ENCODE assay signal across 15 cellular contexts in genomic region chr22:44312766-44313165, GRCh38. TPM values are rescaled to one million over a fixed set of nuclear protein-coding genes. Genes with fewer than 3 reads are reported as not detected.
A peak's percentile ranks its signal among the peaks of the same experiment; 100 is the strongest.
DNase-seq lines count a peak whose midpoint lies in the region; FAIRE-seq and TF ChIP-seq lines count a peak whose summit lies in the region.
"Had no signal": no experiment of that assay in that cellular context is flagged by ENCODE, and none has a peak within 500 bp of the region (broad histone marks: within the 10 kb centered on the region; RNA-seq: fewer than 3 reads in every experiment).

Gene SHISAL1 (minus strand): TSS chr22:44312951. CDS start chr22:44300945, 12,006 bp downstream.

- CTCF ChIA-PET in mammary epithelial cell (lab: Charles Lee; ENCODE audit: low non-redundant PET) = no interaction called here

- no peak for FAIRE-seq in keratinocyte (lab: Jason Lieb, UNC)
- FAIRE-seq: small intestine, TTC549 had no signal

- no peak for TF ChIP-seq CTCF in mammary epithelial cell (conservative IDR thresholded peaks at IDR 0.05 in 1 of 2, IDR thresholded peaks at IDR 0.05 in 1 of 2; ENCODE audit: extremely low read depth in 1 of 2, insufficient read depth in 1 of 2, low read depth in 1 of 2, low read length in 2 of 2)
- TF ChIP-seq CTCF in keratinocyte (optimal IDR thresholded peaks at IDR 0.05 in 1 of 3, IDR thresholded peaks at IDR 0.05 in 1 of 3, conservative IDR thresholded peaks at IDR 0.05 in 1 of 3; ENCODE audit: extremely low read depth in 1 of 3, insufficient read depth in 2 of 3, low read length in 3 of 3) = no peak
- no peak for TF ChIP-seq CTCF in transverse colon (IDR thresholded peaks at IDR 0.05)

- H4K20me1 ChIP-seq in mammary epithelial cell (ENCODE audit: insufficient read depth, low read length) (no peaks in the 10 kb centered on the region), keratinocyte (ENCODE audit: control insufficient read depth, extremely low read depth, insufficient read depth, low read length) (no peaks in the 10 kb centered on the region)
- H4K20me1 ChIP-seq: BLaER1 had no signal

- no peaks in the 10 kb centered on the region for H3K9me3 ChIP-seq in MG63
- no peaks in the 10 kb centered on the region for H3K9me3 ChIP-seq in mammary epithelial cell (replicated peaks; ENCODE audit: insufficient read depth, low read length)
- no peaks in the 10 kb centered on the region for H3K9me3 ChIP-seq in keratinocyte (ENCODE audit: control insufficient read depth, low read depth, low read length)
- no peaks in the 10 kb centered on the region for H3K9me3 ChIP-seq in transverse colon
- H3K9me3 ChIP-seq: BLaER1 had no signal

- H3K9me1 ChIP-seq in keratinocyte (ENCODE audit: control insufficient read depth, extremely low read depth, insufficient read depth, low read length) = no peaks in the 10 kb centered on the region

- BruUV-seq in mammary epithelial cell (replicated peaks; lab: Mats Ljungman, UMichigan) = no TSS peak

- dilution Hi-C loops in mammary epithelial cell (cut with HindIII; ENCODE audit: low sequenced_read_pairs) = no loop called here
- dilution Hi-C loops in keratinocyte (cut with MboI; ENCODE audit: extremely low pct_ligation_motif_present, low sequenced_read_pairs) = no loop called here

- H3K79me2 ChIP-seq in mammary epithelial cell (ENCODE audit: insufficient read depth, low read length) (no peaks in the 10 kb centered on the region), keratinocyte (ENCODE audit: control insufficient read depth, insufficient read depth, low read length) (no peaks in the 10 kb centered on the region)

- H3K27ac ChIP-seq in mammary epithelial cell (ENCODE audit: insufficient read depth, low read depth, low read length) = no peak within 1 kb of the TSS
- peak within 1 kb of the TSS; percentile 43 for H3K27ac ChIP-seq in keratinocyte (ENCODE audit: control insufficient read depth, insufficient read depth, low read length)
- H3K27ac ChIP-seq in transverse colon = peak within 1 kb of the TSS; percentile 25 to 88 (median 80)
- H3K27ac ChIP-seq: BLaER1 had no signal

- H3K36me3 ChIP-seq in MG63 (peaks cover 9% of the 10 kb centered on the region), mammary epithelial cell (ENCODE audit: insufficient read depth, low read length) (no peaks in the 10 kb centered on the region), keratinocyte (ENCODE audit: control insufficient read depth in 2 of 2, extremely low read depth in 1 of 2, insufficient read depth in 2 of 2, low read length in 2 of 2) (no peaks in the 10 kb centered on the region), transverse colon (no peaks in the 10 kb centered on the region)
- H3K36me3 ChIP-seq: BLaER1 had no signal

- H3K9ac ChIP-seq in mammary epithelial cell (ENCODE audit: insufficient read depth, low read length) (no peak within 1 kb of the TSS), keratinocyte (ENCODE audit: control insufficient read depth, extremely low read depth, insufficient read depth, low read length) (peak within 1 kb of the TSS; percentile 55)
- H3K9ac ChIP-seq: BLaER1 had no signal

- H3K4me2 ChIP-seq in mammary epithelial cell (ENCODE audit: insufficient read depth, low read depth, low read length) (no peak within 1 kb of the TSS), keratinocyte (ENCODE audit: control insufficient read depth, extremely low read depth, insufficient read depth, low read depth, low read length) (peak within 1 kb of the TSS; percentile 13)
- H3K4me2 ChIP-seq: BLaER1 had no signal

- no peak for TF ChIP-seq POLR2A in transverse colon (IDR thresholded peaks at IDR 0.05)

- H2AFZ ChIP-seq in mammary epithelial cell (ENCODE audit: low read depth, low read length) = no peak within 1 kb of the TSS
- H2AFZ ChIP-seq in keratinocyte (ENCODE audit: control insufficient read depth, low read length) = no peak within 1 kb of the TSS

- WGBS in mammary epithelial cell (ENCODE audit: low coverage, missing lambda C conversion rate) = 84% methylated on average over 12 of the region's 12 CpGs
- 84% methylated on average over 12 of the region's 12 CpGs; no CpG with 5 or more reads in 1 of the 2 donors for WGBS in transverse colon (ENCODE audit: low coverage in 1 of 2), 2 donors

- in situ Hi-C loops in mammary epithelial cell (cut with MboI; ENCODE audit: low sequenced_read_pairs in 2 of 2) (no loop called here), transverse colon (cut with MboI; ENCODE audit: low pct_ligation_motif_present in 1 of 4, low pct_unique_long_range_greater_than_20kb in 1 of 4, low sequenced_read_pairs in 3 of 4) (no loop called here)

- TF ChIP-seq EP300 in transverse colon (IDR thresholded peaks at IDR 0.05; ENCODE audit: low read depth) = no peak

- H3K27me3 ChIP-seq in MG63 = no peaks in the 10 kb centered on the region
- no peaks in the 10 kb centered on the region for H3K27me3 ChIP-seq in mammary epithelial cell (ENCODE audit: insufficient read depth, low read length)
- H3K27me3 ChIP-seq in keratinocyte (ENCODE audit: control insufficient read depth, extremely low read depth, insufficient read depth, low read length) = peaks cover 5% of the 10 kb centered on the region
- no peaks in the 10 kb centered on the region for H3K27me3 ChIP-seq in transverse colon
- H3K27me3 ChIP-seq: BLaER1 had no signal

- no peak within 1 kb of the TSS for H3K4me3 ChIP-seq in MG63
- H3K4me3 ChIP-seq in mammary epithelial cell (replicated peaks in 1 of 3; ENCODE audit: insufficient read depth in 1 of 3, low read depth in 2 of 3, low read length in 3 of 3) = no peak within 1 kb of the TSS
- no peak within 1 kb of the TSS for H3K4me3 ChIP-seq in keratinocyte (ENCODE audit: control insufficient read depth in 2 of 3, extremely low read depth in 1 of 3, insufficient read depth in 2 of 3, low read depth in 1 of 3, low read length in 3 of 3)
- peak within 1 kb of the TSS in 1 of 4 donors; percentile 19 for H3K4me3 ChIP-seq in transverse colon
- H3K4me3 ChIP-seq: BLaER1 had no signal

- peaks cover 24% of the 10 kb centered on the region for H3K4me1 ChIP-seq in mammary epithelial cell (ENCODE audit: insufficient read depth, low read length)
- H3K4me1 ChIP-seq in keratinocyte (ENCODE audit: control insufficient read depth, extremely low read depth, insufficient read depth, low read length) = peaks cover 50% of the 10 kb centered on the region
- peaks cover 18 to 33% (median 24%) of the 10 kb centered on the region in 4 donors for H3K4me1 ChIP-seq in transverse colon

- intact Hi-C loops in mammary epithelial cell (cut with micrococcal nuclease) = no loop called here
- intact Hi-C loops in transverse colon (cut with DNase I; ENCODE audit: low total_unique reads) = no loop called here

- DNase-seq in MG63 (peak; percentile 53), mammary epithelial cell (peak; percentile 15), keratinocyte (ENCODE audit: low read depth, low spot score) (no peak), transverse colon (no peak), NCI-H69 (lab: John Stamatoyannopoulos, UW) (no peak), iPS-NIHi11 (ENCODE audit: low spot score) (no peak), GM19238 (ENCODE audit: insufficient read length, low spot score) (no peak)
- DNase-seq: DMS53; H7; NCI-H1105; small intestine; stimulated activated naive CD4-positive, alpha-beta T cell had no signal

RNA-seq across cellular contexts. Expression of gene SHISAL1, which starts in this region (rescaled TPM):
- total RNA-seq in MG63 (2014; rRNA removed; shearing (Covaris generic); ENCODE audit: low replicate concordance) = 37.9 and 49.6 TPM in 2 replicates
- total RNA-seq in mammary epithelial cell (1 to 10 TPM; 3.9 to 9.2 TPM), transverse colon (1 to 10 TPM; 1.9 to 4.6 (median 3.2) TPM)
- polyA plus RNA-seq in mammary epithelial cell (2.9 TPM), keratinocyte (0.18 to 1.5 TPM (median 0.24 TPM) in 3 replicates)
- polyA minus RNA-seq in mammary epithelial cell (7.2 TPM), keratinocyte (0.29 to 2.3 TPM (median 0.30 TPM) in 3 replicates)
- polyA plus RNA-seq in keratinocyte (2011; ENCODE audit: low read depth) = 0.11 TPM
- 0.36 and 0.40 TPM in 2 replicates for polyA plus RNA-seq in keratinocyte (2011; cell fraction: cytosol; rRNA removed)
- polyA plus RNA-seq in keratinocyte (2011; cell fraction: nucleus; rRNA removed) = 1.6 and 2.2 TPM in 2 replicates
- polyA plus RNA-seq in keratinocyte (2012; ENCODE audit: low replicate concordance) = 0.15 and 0.34 TPM in 2 replicates
- 0.58 TPM for polyA minus RNA-seq in keratinocyte (2011; cell fraction: cytosol; rRNA and poly(A)+ RNA removed)
- 1.3 and 2.6 TPM in 2 replicates for polyA minus RNA-seq in keratinocyte (2011; cell fraction: nucleus; rRNA and poly(A)+ RNA removed)
- total RNA-seq: activated T-helper 2 cell treated with anti-CD3 and anti-CD28 coated beads, Interferon-gamma antibody, Interleukin-2, Interleukin-4, amounts not matched to agents 10 μg/mL and 5 μg/mL and 100 μg/mL, durations not matched to agents 14 hours and 24 hours and 36 hours had no signal

Comparison
In these comparisons a context has a peak if more than half of its experiments do, and no peak if none do; other contexts are left out.
1. DNase-seq: peak in MG63 (single experiment) and mammary epithelial cell (single experiment); none in keratinocyte (single experiment), transverse colon (single experiment), NCI-H69 (single experiment), iPS-NIHi11 (single experiment) and GM19238 (single experiment).